Comparison of ENCODE assay signal across 20 cellular contexts in the genomic region with DNA sequence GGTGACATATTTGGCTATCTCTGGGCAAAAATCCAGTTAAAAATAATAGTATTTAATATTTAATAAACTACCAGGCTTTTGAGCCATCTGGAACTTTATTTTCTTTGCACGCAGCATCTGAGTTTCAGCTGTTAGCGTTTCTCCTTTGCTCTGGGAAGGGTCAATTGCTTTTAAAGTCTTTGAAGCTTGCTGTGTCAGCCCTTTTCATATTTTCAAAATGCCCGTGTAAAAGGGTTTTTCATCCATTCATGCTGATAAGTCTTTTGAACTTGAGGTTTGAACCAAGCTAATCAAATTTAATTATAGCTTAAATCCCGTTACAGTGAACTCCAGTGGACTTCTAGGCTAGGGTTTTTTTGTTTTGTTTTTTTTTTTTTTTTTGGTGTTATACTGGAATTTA.
"Had no signal": no experiment of that assay in that cellular context is flagged by ENCODE, and none has a peak within 500 bp of the region (broad histone marks: within the 10 kb centered on the region; RNA-seq: fewer than 3 reads in every experiment).

No MANE protein-coding gene starts in this region.

- H2AFZ ChIP-seq: parathyroid adenoma had no signal

- ATAC-seq: activated CD4-positive, alpha-beta T cell treated with anti-CD3 and anti-CD28 coated beads for 36 hours; activated CD8-positive, alpha-beta T cell treated with anti-CD3 and anti-CD28 coated beads for 36 hours; activated T-cell treated with anti-CD3 and anti-CD28 coated beads, Interleukin-2, amount 50 U/mL, for 72 hours; esophagus mucosa; left lung had no signal

- H3K27me3 ChIP-seq: ascending aorta, left lung, right atrium auricular region, SJCRH30, spleen had no signal

- H3K4me1 ChIP-seq: parathyroid adenoma, SJCRH30 had no signal

- H3K36me3 ChIP-seq: ascending aorta, left lung, right atrium auricular region, SJCRH30, spleen had no signal

- H3K4me3 ChIP-seq: ascending aorta, left lung, right atrium auricular region, SJCRH30, spleen had no signal

- H3K27ac ChIP-seq: ascending aorta, parathyroid adenoma, right atrium auricular region, SJCRH30 had no signal

- DNase-seq: activated CD4-positive, alpha-beta T cell treated with anti-CD3 and anti-CD28 coated beads for 36 hours; activated CD8-positive, alpha-beta memory T cell treated with anti-CD3 and anti-CD28 coated beads, Interleukin-2, amount 50 U/mL, for 4 hours; activated CD8-positive, alpha-beta T cell treated with anti-CD3 and anti-CD28 coated beads for 36 hours; activated T-cell treated with anti-CD3 and anti-CD28 coated beads, Interleukin-2, amount 50 U/mL, for 72 hours; central memory CD4-positive, alpha-beta T cell; dermis blood vessel endothelial cell; foreskin fibroblast; glutamatergic neuron; left lung; mesendoderm; SJCRH30; spleen; stimulated activated CD4-positive, alpha-beta T cell treated with anti-CD3 and anti-CD28 coated beads, Interleukin-1b, Interleukin-23, amount 100 ng/mL, for 48 hours; stimulated activated naive CD4-positive, alpha-beta T cell; SW 1271; trophoblast cell had no signal

- H3K9me3 ChIP-seq: ascending aorta, left lung, right atrium auricular region, SJCRH30, spleen had no signal

- H3K79me2 ChIP-seq: parathyroid adenoma had no signal

- H3K9ac ChIP-seq: parathyroid adenoma had no signal
